1 cellular context compared by ENCODE assay signal in genomic region chr17:50191070-50192045, GRCh38.
TF ChIP-seq lines count a peak whose summit lies in the region.

No MANE protein-coding gene starts in this region.

TF ChIP-seq in K562, 482 proteins besides CTCF, POLR2A, EP300 and RAD21 (continued from another document):
- TF ChIP-seq CHD7 (IDR thresholded peaks at IDR 0.05; ENCODE audit: low read depth, low read length) (no peak), RCOR1 (IDR thresholded peaks at IDR 0.05; ENCODE audit: borderline replicate concordance in 1 of 2, low read depth in 2 of 2, low read length in 2 of 2) (peak in 1 of 2 experiments; percentile 74; a peak in 1 of 4 replicates), ZNF12 (CRISPR knock-in tag; IDR thresholded peaks at IDR 0.05) (no peak), RREB1 (CRISPR knock-in tag; IDR thresholded peaks at IDR 0.05) (peak; percentile 75; the same call in 1 of the 2 replicates), PHF20 (IDR thresholded peaks at IDR 0.05; ENCODE audit: partially characterized antibody) (no peak), NR1H2 (CRISPR knock-in tag; IDR thresholded peaks at IDR 0.05) (no peak), DDX20 (tag; IDR thresholded peaks at IDR 0.05; ENCODE audit: low read depth) (no peak), NBN (IDR thresholded peaks at IDR 0.05; ENCODE audit: low read depth) (no peak), STAT6 (CRISPR knock-in tag; IDR thresholded peaks at IDR 0.05) (no peak), ARID4B (CRISPR knock-in tag; IDR thresholded peaks at IDR 0.05) (no peak), MAZ (CRISPR knock-in tag; conservative IDR thresholded peaks at IDR 0.05 in 1 of 2, IDR thresholded peaks at IDR 0.05 in 1 of 2) (no peak)
TF ChIP-seq in K562: peak in this region for 6.
